Comparison of ENCODE assay signal across 12 cellular contexts in genomic region chr6:29763491-29764289, GRCh38. TPM values are rescaled to one million over a fixed set of nuclear protein-coding genes. Genes with fewer than 3 reads are reported as not detected.
DNase-seq lines count a peak whose midpoint lies in the region; ATAC-seq and TF ChIP-seq lines count a peak whose summit lies in the region.
"Had no signal": no experiment of that assay in that cellular context is flagged by ENCODE, and none has a peak within 500 bp of the region (broad histone marks: within the 10 kb centered on the region; RNA-seq: fewer than 3 reads in every experiment).

No MANE protein-coding gene starts in this region.

- H3K4me1 ChIP-seq in CD4-positive, alpha-beta memory T cell (ENCODE audit: insufficient read depth, low read length), result no peaks in the 10 kb centered on the region
- H3K4me1 ChIP-seq: adrenal gland had no signal

- no peaks in the 10 kb centered on the region for H3K36me3 Mint-ChIP-seq in activated naive CD8-positive, alpha-beta T cell treated with anti-CD3 and anti-CD28 coated beads for 36 hours
- H3K36me3 Mint-ChIP-seq in CD4-positive, alpha-beta memory T cell, result no peaks in the 10 kb centered on the region

- no peak for TF ChIP-seq CTCF in HFF-Myc (IDR thresholded peaks at IDR 0.05; ENCODE audit: low read depth, low read length, missing control alignments)

- intact Hi-C loops in CD4-positive, alpha-beta memory T cell (cut with micrococcal nuclease), result loop anchor here (2.0 kb wide), 1 partner anchor 223 kb away; no protein-coding TSS in a partner anchor

- H3K9me3 ChIP-seq in CD4-positive, alpha-beta memory T cell (ENCODE audit: control insufficient read depth in 1 of 2, low read length in 2 of 2), result no peaks in the 10 kb centered on the region
- H3K9me3 ChIP-seq: adrenal gland had no signal

- peaks cover 19% of the 10 kb centered on the region for H3K4me1 Mint-ChIP-seq in activated naive CD8-positive, alpha-beta T cell treated with anti-CD3 and anti-CD28 coated beads for 36 hours
- H3K4me1 Mint-ChIP-seq in CD4-positive, alpha-beta memory T cell, result peaks cover 0 to 7% (median 4%) of the 10 kb centered on the region in 4 donors

- no peaks in the 10 kb centered on the region for H3K36me3 ChIP-seq in CD4-positive, alpha-beta memory T cell (ENCODE audit: insufficient read depth, low read length)
- H3K36me3 ChIP-seq: adrenal gland had no signal

- CTCF ChIA-PET in CD4-positive, alpha-beta memory T cell (lab: Charles Lee; ENCODE audit: partially characterized antibody), result no interaction called here

- H3K27ac ChIP-seq in CD4-positive, alpha-beta memory T cell (ENCODE audit: low read depth, low read length), result no peak overlapping the region
- H3K27ac ChIP-seq: adrenal gland had no signal

- H3K27me3 Mint-ChIP-seq in activated naive CD8-positive, alpha-beta T cell treated with anti-CD3 and anti-CD28 coated beads for 36 hours, result no peaks in the 10 kb centered on the region
- no peaks in the 10 kb centered on the region for H3K27me3 Mint-ChIP-seq in CD4-positive, alpha-beta memory T cell

- peak; percentile 69 for DNase-seq in AG08395 (ENCODE audit: low spot score)
- DNase-seq in HFF-Myc (ENCODE audit: extremely low read depth, low read depth), result peak; percentile 52
- peak; percentile 31 for DNase-seq in activated naive CD8-positive, alpha-beta T cell treated with anti-CD3 and anti-CD28 coated beads for 36 hours
- DNase-seq in glomerular endothelial cell (ENCODE audit: extremely low read depth, low read depth, low spot score), result peak; percentile 91
- no peak for DNase-seq in CD4-positive, alpha-beta memory T cell
- DNase-seq in NCI-H526 treated with DMSO at 0.1 percent for 48 hours (lab: John Stamatoyannopoulos, UW), result no peak
- DNase-seq in NCI-H1436 (lab: John Stamatoyannopoulos, UW), result no peak
- DNase-seq: adrenal gland, Kasumi-1, mesendoderm had no signal

- no peaks in the 10 kb centered on the region for H3K27me3 ChIP-seq in CD4-positive, alpha-beta memory T cell (ENCODE audit: insufficient read depth, low read length)
- H3K27me3 ChIP-seq: adrenal gland had no signal

- ATAC-seq in GM19452 (IDR thresholded peaks at IDR 0.05; ENCODE audit: unreplicated experiment), result no peak

- no peak overlapping the region for H3K27ac Mint-ChIP-seq in activated naive CD8-positive, alpha-beta T cell treated with anti-CD3 and anti-CD28 coated beads for 36 hours
- H3K27ac Mint-ChIP-seq in CD4-positive, alpha-beta memory T cell, result peak overlapping the region in 1 of 7 donors; percentile 47
- H3K27ac Mint-ChIP-seq: GM23338 had no signal

- no peak overlapping the region for H3K4me3 Mint-ChIP-seq in activated naive CD8-positive, alpha-beta T cell treated with anti-CD3 and anti-CD28 coated beads for 36 hours
- no peak overlapping the region for H3K4me3 Mint-ChIP-seq in CD4-positive, alpha-beta memory T cell
- H3K4me3 Mint-ChIP-seq: GM23338 had no signal

- H3K9me3 Mint-ChIP-seq in activated naive CD8-positive, alpha-beta T cell treated with anti-CD3 and anti-CD28 coated beads for 36 hours, result no peaks in the 10 kb centered on the region
- no peaks in the 10 kb centered on the region for H3K9me3 Mint-ChIP-seq in CD4-positive, alpha-beta memory T cell
- H3K9me3 Mint-ChIP-seq: GM23338 had no signal

- no peak overlapping the region for H3K4me3 ChIP-seq in HFF-Myc (replicated peaks; ENCODE audit: low read depth, low read length)
- H3K4me3 ChIP-seq in CD4-positive, alpha-beta memory T cell (ENCODE audit: low read length in 2 of 2), result no peak overlapping the region
- H3K4me3 ChIP-seq: adrenal gland, GM23338 had no signal

- POLR2A ChIA-PET in CD4-positive, alpha-beta memory T cell (lab: Charles Lee; ENCODE audit: partially characterized antibody), result no interaction called here

RNA-seq across cellular contexts. Expression of gene HLA-F, which starts 40.5 kb away (rescaled TPM):
- total RNA-seq in activated naive CD8-positive, alpha-beta T cell treated with anti-CD3 and anti-CD28 coated beads for 36 hours, result 100 to 1,000 TPM; 178 to 181 TPM
- total RNA-seq in glomerular endothelial cell, result 11.2 and 33.7 TPM in 2 replicates
- total RNA-seq in CD4-positive, alpha-beta memory T cell, result 100 to 1,000 TPM; 573 to 585 TPM
- polyA plus RNA-seq in CD4-positive, alpha-beta memory T cell, result 100 to 1,000 TPM; 379 to 418 TPM

Comparison
In these comparisons a context has a peak if more than half of its experiments do, and no peak if none do; other contexts are left out.
1. DNase-seq: peak in AG08395 (single experiment), HFF-Myc (single experiment), activated naive CD8-positive, alpha-beta T cell treated with anti-CD3 and anti-CD28 coated beads for 36 hours (single experiment) and glomerular endothelial cell (single experiment); none in CD4-positive, alpha-beta memory T cell (0 of 5), NCI-H526 treated with DMSO at 0.1 percent for 48 hours (single experiment) and NCI-H1436 (single experiment).